In the genomic region with DNA sequence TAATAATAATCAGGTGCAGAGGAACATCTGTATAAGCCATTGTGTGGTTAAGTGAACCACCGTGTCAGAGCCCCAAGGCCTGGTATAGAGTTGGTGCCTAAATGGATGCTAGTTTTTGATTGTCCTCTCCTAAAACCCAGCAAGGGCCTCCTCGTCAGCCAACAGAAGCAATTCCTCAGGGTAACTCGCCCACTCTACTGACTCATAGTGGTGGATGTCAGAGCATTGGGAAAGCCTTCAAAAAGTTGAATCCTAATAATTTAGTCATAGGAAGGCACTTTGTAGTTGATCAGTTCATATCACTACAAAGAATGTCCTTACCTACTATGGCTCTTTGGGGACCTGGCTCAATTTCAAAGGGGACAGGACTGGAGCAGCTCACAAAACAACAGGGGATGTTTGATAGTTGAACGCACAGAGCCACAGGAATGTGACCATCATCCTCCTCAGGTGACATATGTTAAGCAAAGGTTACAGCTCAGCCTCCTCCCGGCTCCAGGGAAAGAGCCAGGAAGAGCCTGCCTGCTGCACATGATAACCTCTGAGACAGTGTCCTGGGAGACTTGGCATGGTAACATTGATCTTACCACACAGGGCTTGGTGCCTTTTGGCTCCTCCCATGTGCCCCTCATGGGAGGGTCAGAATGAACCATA, we compare ENCODE assay signal across 27 cellular contexts.
"Had no signal": no experiment of that assay in that cellular context is flagged by ENCODE, and none has a peak within 500 bp of the region (broad histone marks: within the 10 kb centered on the region; RNA-seq: fewer than 3 reads in every experiment).

No MANE protein-coding gene starts in this region.

- H3K27ac Mint-ChIP-seq: activated naive CD4-positive, alpha-beta T cell treated with anti-CD3 and anti-CD28 coated beads for 36 hours; activated naive CD8-positive, alpha-beta T cell treated with anti-CD3 and anti-CD28 coated beads, Interleukin-2, amount 10 ng/mL, durations not matched to agents 7 days and 5 days; nephron; progenitor cell of endocrine pancreas; stimulated activated naive CD8-positive, alpha-beta T cell treated with anti-CD3 and anti-CD28 coated beads, Interleukin-15, Interleukin-2, amounts not matched to agents 100 ng/mL and 50 ng/mL, for 24 hours had no signal

- H3K27me3 ChIP-seq: ascending aorta, brain microvascular endothelial cell, gastrocnemius medialis, neutrophil, ovary, right lobe of liver, upper lobe of left lung had no signal

- H3K9me3 ChIP-seq: ascending aorta, gastrocnemius medialis, left ventricle myocardium inferior, neutrophil, ovary, right lobe of liver, upper lobe of left lung had no signal

- H3K4me1 Mint-ChIP-seq: activated naive CD8-positive, alpha-beta T cell treated with anti-CD3 and anti-CD28 coated beads, Interleukin-2, amount 10 ng/mL, durations not matched to agents 7 days and 5 days; nephron had no signal

- H3K4me3 Mint-ChIP-seq: activated naive CD4-positive, alpha-beta T cell treated with anti-CD3 and anti-CD28 coated beads for 36 hours; activated naive CD8-positive, alpha-beta T cell treated with anti-CD3 and anti-CD28 coated beads, Interleukin-2, amount 10 ng/mL, durations not matched to agents 7 days and 5 days; nephron; stimulated activated naive CD8-positive, alpha-beta T cell treated with anti-CD3 and anti-CD28 coated beads, Interleukin-15, Interleukin-2, amounts not matched to agents 100 ng/mL and 50 ng/mL, for 24 hours had no signal

- H3K9me3 Mint-ChIP-seq: activated naive CD4-positive, alpha-beta T cell treated with anti-CD3 and anti-CD28 coated beads for 36 hours; activated naive CD8-positive, alpha-beta T cell treated with anti-CD3 and anti-CD28 coated beads, Interleukin-2, amount 10 ng/mL, durations not matched to agents 7 days and 5 days; nephron; stimulated activated naive CD8-positive, alpha-beta T cell treated with anti-CD3 and anti-CD28 coated beads, Interleukin-15, Interleukin-2, amounts not matched to agents 100 ng/mL and 50 ng/mL, for 24 hours had no signal

- H3K27me3 Mint-ChIP-seq: activated naive CD8-positive, alpha-beta T cell treated with anti-CD3 and anti-CD28 coated beads, Interleukin-2, amount 10 ng/mL, durations not matched to agents 7 days and 5 days; stimulated activated naive CD8-positive, alpha-beta T cell treated with anti-CD3 and anti-CD28 coated beads, Interleukin-15, Interleukin-2, amounts not matched to agents 100 ng/mL and 50 ng/mL, for 24 hours had no signal

- H3K4me1 ChIP-seq: ascending aorta, gastrocnemius medialis, left ventricle myocardium inferior, right lobe of liver, upper lobe of left lung had no signal

- H3K36me3 ChIP-seq: ascending aorta, brain microvascular endothelial cell, gastrocnemius medialis, left ventricle myocardium inferior, neutrophil, ovary, right lobe of liver, upper lobe of left lung, WERI-Rb-1 had no signal

- ATAC-seq: activated CD4-positive, CD25-positive, alpha-beta regulatory T cell treated with anti-CD3 and anti-CD28 coated beads, Interleukin-2, amount 50 U/mL, for 24 hours; esophagus mucosa; gastrocnemius medialis; right lobe of liver had no signal

- DNase-seq: activated CD4-positive, alpha-beta T cell treated with anti-CD3 and anti-CD28 coated beads for 48 hours; activated CD4-positive, alpha-beta T cell treated with anti-CD3 and anti-CD28 coated beads, Interleukin-2, amount 50 U/mL, for 48 hours; activated CD8-positive, alpha-beta memory T cell treated with anti-CD3 and anti-CD28 coated beads for 24 hours; activated effector memory CD4-positive, alpha-beta T cell treated with Interleukin-2 at 50 U/mL for 16 hours; activated naive CD4-positive, alpha-beta T cell treated with anti-CD3 and anti-CD28 coated beads for 36 hours; activated naive CD8-positive, alpha-beta T cell treated with anti-CD3 and anti-CD28 coated beads, Interleukin-2, amount 10 ng/mL, durations not matched to agents 7 days and 5 days; brain microvascular endothelial cell; caudate nucleus; gastrocnemius medialis; glutamatergic neuron; left ventricle myocardium inferior; ovary; right lobe of liver; stimulated activated CD4-positive, alpha-beta T cell treated with anti-CD3 and anti-CD28 coated beads, Interleukin-12 subunit alpha, Interleukin-12 subunit beta, amount 100 ng/mL, for 4 hours; stimulated activated CD4-positive, alpha-beta T cell treated with anti-CD3 and anti-CD28 coated beads, Interleukin-4, amount 100 ng/mL, for 1 hour; substantia nigra; upper lobe of left lung; WERI-Rb-1 had no signal

- H3K27ac ChIP-seq: ascending aorta, brain microvascular endothelial cell, gastrocnemius medialis, left ventricle myocardium inferior, neutrophil, ovary, right lobe of liver, skin epidermis, upper lobe of left lung, WERI-Rb-1 had no signal

- H3K36me3 Mint-ChIP-seq: activated naive CD8-positive, alpha-beta T cell treated with anti-CD3 and anti-CD28 coated beads, Interleukin-2, amount 10 ng/mL, durations not matched to agents 7 days and 5 days had no signal

- H3K4me3 ChIP-seq: ascending aorta, gastrocnemius medialis, left ventricle myocardium inferior, lung, ovary, right lobe of liver, skin epidermis, upper lobe of left lung had no signal
